In the genomic region with DNA sequence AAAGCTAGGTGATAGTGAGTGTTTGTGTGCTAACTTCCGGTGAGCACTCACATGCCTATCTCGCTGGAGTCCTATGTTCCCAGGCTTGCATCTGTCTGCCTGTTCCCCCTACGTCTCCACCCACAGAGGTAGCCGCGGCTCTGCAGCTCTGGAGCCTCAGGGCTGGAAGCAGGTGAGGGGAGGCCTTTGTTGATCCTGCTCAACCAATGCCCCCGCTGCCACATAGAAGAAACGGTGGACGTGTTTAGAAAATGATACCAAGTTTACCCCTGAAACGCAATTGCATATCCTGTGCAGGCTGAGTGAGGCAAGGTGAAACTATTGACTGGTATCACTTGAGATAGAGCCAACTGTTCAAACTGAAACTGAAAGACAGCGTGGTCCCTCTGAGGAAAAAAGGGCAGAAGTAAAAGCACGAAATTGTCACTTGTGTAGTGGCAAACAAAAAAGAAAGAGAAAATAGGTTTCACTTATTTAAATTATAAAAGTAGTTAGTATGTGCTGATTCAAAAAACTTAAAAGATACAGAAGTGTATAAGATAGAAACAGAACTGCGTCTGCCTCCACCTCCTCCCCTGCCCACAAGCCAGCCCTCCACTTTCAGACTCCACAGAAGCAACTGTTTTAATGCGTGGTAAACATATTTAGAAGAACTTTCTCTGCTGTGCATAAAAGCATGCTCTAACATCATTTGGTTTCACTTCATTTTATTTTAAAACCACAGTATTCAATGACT, we compare ENCODE assay signal across 8 cellular contexts. TPM values are rescaled to one million over a fixed set of nuclear protein-coding genes. Genes with fewer than 3 reads are reported as not detected.
A peak's percentile ranks its signal among the peaks of the same experiment; 100 is the strongest.
DNase-seq lines count a peak whose midpoint lies in the region; ATAC-seq and TF ChIP-seq lines count a peak whose summit lies in the region.

No MANE protein-coding gene starts in this region.

- 9% methylated on average over 9 of the region's 13 CpGs for WGBS in right lobe of liver (ENCODE audit: insufficient coverage, low coverage, low lambda C conversion rate, missing lambda C conversion rate)

- peaks cover 0 to 7% (median 0%) of the 10 kb centered on the region in 4 donors for H3K4me1 ChIP-seq in right lobe of liver
- peaks cover 0 to 9% (median 2%) of the 10 kb centered on the region in 5 donors for H3K4me1 ChIP-seq in subcutaneous abdominal adipose tissue (ENCODE audit: control insufficient read depth in 5 of 5, insufficient read depth in 5 of 5, low read length in 5 of 5)

- H3K4me3 ChIP-seq in right lobe of liver (peak overlapping the region; percentile 14 to 48 (median 42)), subcutaneous abdominal adipose tissue (ENCODE audit: low read depth in 1 of 5, low read length in 5 of 5) (peak overlapping the region in 4 of 5 donors; percentile 36 to 58 (median 48))

- TF ChIP-seq POLR2A in right lobe of liver (IDR thresholded peaks at IDR 0.05): peak; percentile 49

- no peaks in the 10 kb centered on the region for H3K36me3 ChIP-seq in right lobe of liver
- no peaks in the 10 kb centered on the region for H3K36me3 ChIP-seq in subcutaneous abdominal adipose tissue (ENCODE audit: control insufficient read depth in 5 of 5, insufficient read depth in 5 of 5, low read length in 5 of 5)

- ATAC-seq in GM18502 (IDR thresholded peaks at IDR 0.05; ENCODE audit: poor library complexity, unreplicated experiment): peak; percentile 96
- ATAC-seq in HG02571 (IDR thresholded peaks at IDR 0.05; ENCODE audit: unreplicated experiment): peak; percentile 98
- peak; percentile 92 to 96 (median 94) for ATAC-seq in right lobe of liver

- intact Hi-C loops in right lobe of liver (cut with DNase I) (no loop called here), posterior vena cava (cut with DNase I) (no loop called here)

- H3K27ac ChIP-seq in right lobe of liver (peak overlapping the region; percentile 84 to 98 (median 89)), subcutaneous abdominal adipose tissue (ENCODE audit: low read depth, low read length) (no peak overlapping the region)

- peak; percentile 88 for DNase-seq in NCI-H2029 (lab: John Stamatoyannopoulos, UW)
- DNase-seq in activated T-cell treated with anti-CD3 and anti-CD28 coated beads for 4 hours: peak; percentile 24
- DNase-seq in right lobe of liver: peak in 1 of 3 donors; percentile 54
- no peak for DNase-seq in NCI-H1436 treated with DMSO at 0.1 percent for 48 hours (lab: John Stamatoyannopoulos, UW)
- DNase-seq in posterior vena cava (ENCODE audit: low spot score): no peak

- H3K9me3 ChIP-seq in right lobe of liver (no peaks in the 10 kb centered on the region), subcutaneous abdominal adipose tissue (ENCODE audit: control insufficient read depth in 5 of 5, low read length in 5 of 5) (peaks cover 0 to 6% (median 3%) of the 10 kb centered on the region in 5 donors)

- TF ChIP-seq CTCF in right lobe of liver (IDR thresholded peaks at IDR 0.05): no peak

- peak overlapping the region in 2 of 5 donors; percentile 21 to 48 for H3K9ac ChIP-seq in subcutaneous abdominal adipose tissue (ENCODE audit: low read length in 5 of 5)

- no peaks in the 10 kb centered on the region for H3K27me3 ChIP-seq in right lobe of liver
- no peaks in the 10 kb centered on the region for H3K27me3 ChIP-seq in subcutaneous abdominal adipose tissue (ENCODE audit: control insufficient read depth in 5 of 5, insufficient read depth in 4 of 5, low read length in 5 of 5)

RNA-seq across cellular contexts. Expression of gene ETS2, which starts 38.6 kb away (rescaled TPM):
- total RNA-seq in right lobe of liver (100 to 1,000 TPM in 4 of 6 experiments, 10 to 100 TPM in 2; 38.3 to 252 (median 129) TPM), posterior vena cava (10 to 100 TPM; 87.3 to 92.3 TPM)

Comparison
In these comparisons a context has a peak if more than half of its experiments do, and no peak if none do; other contexts are left out.
1. DNase-seq: peak in NCI-H2029 (single experiment) and activated T-cell treated with anti-CD3 and anti-CD28 coated beads for 4 hours (single experiment); none in NCI-H1436 treated with DMSO at 0.1 percent for 48 hours (single experiment) and posterior vena cava (single experiment).
2. Peak in every context shown above with its lines, with median percentiles within 50 percentile points of each other: ATAC-seq.